ENCODE assay signal across 5 cellular contexts in the genomic region with DNA sequence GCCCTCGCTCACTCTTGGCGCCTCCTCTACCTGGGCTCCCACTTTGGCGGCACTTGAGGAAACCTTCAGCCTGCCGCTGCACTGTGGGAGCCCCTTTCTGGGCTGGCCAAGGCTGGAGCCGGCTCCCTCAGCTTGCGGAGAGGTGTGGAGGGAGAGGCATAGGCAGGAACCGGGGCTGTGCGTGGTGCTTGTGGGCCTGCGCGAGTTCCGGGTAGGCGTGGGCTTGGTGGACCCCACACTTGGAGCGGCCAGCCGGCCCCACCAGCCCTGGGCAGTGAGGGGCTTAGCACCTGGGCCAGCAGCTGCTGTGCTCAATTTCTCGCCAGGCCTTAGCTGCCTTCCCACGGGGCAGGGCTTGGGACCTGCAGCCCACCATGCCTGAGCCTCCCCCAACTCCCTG. TPM values are rescaled to one million over a fixed set of nuclear protein-coding genes. Genes with fewer than 3 reads are reported as not detected.
"Had no signal": no experiment of that assay in that cellular context is flagged by ENCODE, and none has a peak within 500 bp of the region (broad histone marks: within the 10 kb centered on the region; RNA-seq: fewer than 3 reads in every experiment).

No MANE protein-coding gene starts in this region.

RNA-seq across cellular contexts. Expression of gene SELP, which starts 31.1 kb away (rescaled TPM):
- total RNA-seq: HepG2, HT-29, HT1080, IMR-90, K562 had no signal
- polyA plus RNA-seq: IMR-90, K562 had no signal

RNA-seq across cellular contexts. Expression of gene SELL, which starts 50.4 kb away (rescaled TPM):
- total RNA-seq: HT-29, HT1080, IMR-90 had no signal
- polyA plus RNA-seq: IMR-90, K562 had no signal
